Comparison of ENCODE assay signal across 31 cellular contexts in the genomic region with DNA sequence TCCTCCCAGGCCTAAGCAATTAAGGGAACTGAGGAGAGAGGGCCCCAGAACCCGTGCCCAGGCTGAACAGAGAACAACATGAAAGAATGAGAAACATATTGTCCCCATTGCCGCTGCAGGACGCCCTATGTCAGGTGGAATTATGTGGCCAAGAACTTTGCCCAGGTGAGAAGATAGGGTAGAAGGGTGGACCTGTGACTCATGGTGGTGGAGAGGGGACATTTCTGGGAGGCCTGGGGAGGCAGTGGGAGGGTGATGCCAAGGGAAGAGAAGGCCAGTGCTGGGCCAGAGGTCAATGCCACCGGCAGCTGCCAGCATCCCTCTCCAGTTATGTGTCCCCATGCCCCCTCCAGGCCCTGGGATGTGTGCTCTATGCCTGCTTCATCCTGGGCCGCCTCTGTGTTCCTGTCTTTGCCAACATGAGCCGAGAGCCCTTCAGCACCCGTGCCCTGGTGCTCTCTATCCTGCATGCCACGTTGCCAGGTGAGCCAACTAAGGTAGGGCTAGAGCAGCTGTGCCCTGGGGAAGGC. TPM values are rescaled to one million over a fixed set of nuclear protein-coding genes. Genes with fewer than 3 reads are reported as not detected.
"Had no signal": no experiment of that assay in that cellular context is flagged by ENCODE, and none has a peak within 500 bp of the region (broad histone marks: within the 10 kb centered on the region; RNA-seq: fewer than 3 reads in every experiment).

No MANE protein-coding gene starts in this region.

- H3K79me2 ChIP-seq: parathyroid adenoma had no signal

- H3K36me3 ChIP-seq: gastrocnemius medialis, left lung, thoracic aorta, tibial nerve, upper lobe of left lung had no signal

- H3K9me3 Mint-ChIP-seq: dendritic cell treated with granulocyte-macrophage colony-stimulating factor and Interleukin-4, amounts not matched to agents 40 ng/mL and 50 ng/mL, for 4 days; endodermal cell; naive thymus-derived CD8-positive, alpha-beta T cell; stimulated activated naive B cell treated with anti-CD40 and anti-IgM and Interleukin-4, amounts not matched to agents 10 μg/mL and 1 μg/mL and 100 μg/mL, for 72 hours; stimulated activated naive CD8-positive, alpha-beta T cell treated with anti-CD3 and anti-CD28 coated beads, Interleukin-15, Interleukin-2, amounts not matched to agents 100 ng/mL and 50 ng/mL, for 24 hours had no signal

- H3K9me3 ChIP-seq: gastrocnemius medialis, left lung, thoracic aorta, tibial nerve, upper lobe of left lung had no signal

- H3K9ac ChIP-seq: parathyroid adenoma had no signal

- H3K27me3 ChIP-seq: gastrocnemius medialis, left lung, tibial nerve, upper lobe of left lung had no signal

- FAIRE-seq: colon, islet of Langerhans, urothelium cell line had no signal

- H3K4me1 ChIP-seq: left lung, parathyroid adenoma, tibial nerve, upper lobe of left lung had no signal

- ATAC-seq: esophagus mucosa; gastrocnemius medialis; left cardiac atrium; left lung; naive thymus-derived CD8-positive, alpha-beta T cell; sciatic nerve; stimulated activated naive B cell treated with anti-CD40 and anti-IgM and Interleukin-4, amounts not matched to agents 10 μg/mL and 1 μg/mL and 100 μg/mL, for 72 hours had no signal

- H2AFZ ChIP-seq: parathyroid adenoma had no signal

- H3K4me3 Mint-ChIP-seq: dendritic cell treated with granulocyte-macrophage colony-stimulating factor and Interleukin-4, amounts not matched to agents 40 ng/mL and 50 ng/mL, for 4 days; endodermal cell; naive thymus-derived CD8-positive, alpha-beta T cell; nephron progenitor cell; stimulated activated naive B cell treated with anti-CD40 and anti-IgM and Interleukin-4, amounts not matched to agents 10 μg/mL and 1 μg/mL and 100 μg/mL, for 72 hours; stimulated activated naive CD8-positive, alpha-beta T cell treated with anti-CD3 and anti-CD28 coated beads, Interleukin-15, Interleukin-2, amounts not matched to agents 100 ng/mL and 50 ng/mL, for 24 hours had no signal

- H3K36me3 Mint-ChIP-seq: stimulated activated naive B cell treated with anti-CD40 and anti-IgM and Interleukin-4, amounts not matched to agents 10 μg/mL and 1 μg/mL and 100 μg/mL, for 72 hours had no signal

- H3K27me3 Mint-ChIP-seq: naive thymus-derived CD8-positive, alpha-beta T cell; progenitor cell of endocrine pancreas; stimulated activated naive B cell treated with anti-CD40 and anti-IgM and Interleukin-4, amounts not matched to agents 10 μg/mL and 1 μg/mL and 100 μg/mL, for 72 hours; stimulated activated naive CD8-positive, alpha-beta T cell treated with anti-CD3 and anti-CD28 coated beads, Interleukin-15, Interleukin-2, amounts not matched to agents 100 ng/mL and 50 ng/mL, for 24 hours had no signal

- H3K4me1 Mint-ChIP-seq: stimulated activated naive B cell treated with anti-CD40 and anti-IgM and Interleukin-4, amounts not matched to agents 10 μg/mL and 1 μg/mL and 100 μg/mL, for 72 hours had no signal

- H3K27ac ChIP-seq: epithelial cell of prostate, gastrocnemius medialis, left lung, parathyroid adenoma, tibial nerve, upper lobe of left lung had no signal

- H3K4me3 ChIP-seq: gastrocnemius medialis, left lung, thoracic aorta, tibial nerve, upper lobe of left lung had no signal

- DNase-seq: effector CD8-positive, alpha-beta T cell; endodermal cell; foreskin fibroblast; gastrocnemius medialis; hippocampal formation; left cardiac atrium; left lung; mesendoderm; naive thymus-derived CD8-positive, alpha-beta T cell; nephron progenitor cell; occipital lobe; stimulated activated CD4-positive, alpha-beta T cell treated with anti-CD3 and anti-CD28 coated beads, Interleukin-2, amount 100 ng/mL, for 24 hours; stimulated activated CD4-positive, alpha-beta T cell treated with anti-CD3 and anti-CD28 coated beads, Interleukin-4, amount 100 ng/mL, for 24 hours; stimulated activated naive B cell treated with anti-CD40 and anti-IgM and Interleukin-4, amounts not matched to agents 10 μg/mL and 1 μg/mL and 100 μg/mL, for 72 hours; upper lobe of left lung had no signal

- H3K27ac Mint-ChIP-seq: dendritic cell treated with granulocyte-macrophage colony-stimulating factor and Interleukin-4, amounts not matched to agents 40 ng/mL and 50 ng/mL, for 4 days; endodermal cell; nephron progenitor cell; progenitor cell of endocrine pancreas; stimulated activated naive B cell treated with anti-CD40 and anti-IgM and Interleukin-4, amounts not matched to agents 10 μg/mL and 1 μg/mL and 100 μg/mL, for 72 hours; stimulated activated naive CD8-positive, alpha-beta T cell treated with anti-CD3 and anti-CD28 coated beads, Interleukin-15, Interleukin-2, amounts not matched to agents 100 ng/mL and 50 ng/mL, for 24 hours had no signal

RNA-seq across cellular contexts. Expression of a gene that starts 15.6 kb away (rescaled TPM):
- total RNA-seq: esophagus mucosa, gastrocnemius medialis, glomerular endothelial cell, kidney epithelial cell, left cardiac atrium, left lung, lung microvascular endothelial cell, myocyte, occipital lobe had no signal
